In genomic region chr12:122974892-122975789, GRCh38 we compare ENCODE assay signal across 8 cellular contexts.
A peak's percentile ranks its signal among the peaks of the same experiment; 100 is the strongest.
DNase-seq lines count a peak whose midpoint lies in the region; ATAC-seq and TF ChIP-seq lines count a peak whose summit lies in the region.

TSS of gene OGFOD2 (plus strand) at chr12:122975244. CDS start at chr12:122975252, 8 bp downstream.

- peak within 1 kb of the TSS; percentile 97 for H3K27ac ChIP-seq in caudate nucleus (ENCODE audit: low read depth, low read length)

- peak; percentile 74 for ATAC-seq in GM19025 (IDR thresholded peaks at IDR 0.05; ENCODE audit: low read depth, unreplicated experiment)
- peak; percentile 81 for ATAC-seq in HG03280 (IDR thresholded peaks at IDR 0.05; ENCODE audit: unreplicated experiment)

- peak; percentile 53 for DNase-seq in AG09309 (ENCODE audit: low read depth)
- peak; percentile 93 for DNase-seq in NCI-H345 (lab: John Stamatoyannopoulos, UW)
- peak; percentile 78 to 90 (median 90) for DNase-seq in activated CD4-positive, CD25-positive, alpha-beta regulatory T cell (lab: John Stamatoyannopoulos, UW)
- peak in 60 of 61 donors; percentile 55 to 94 (median 84) for DNase-seq in caudate nucleus (lab: John Stamatoyannopoulos, UW)
- peak; percentile 96 for DNase-seq in islet precursor cell
- DNase-seq in stimulated activated CD4-positive, alpha-beta T cell treated with anti-CD3 and anti-CD28 coated beads, Interleukin-12 subunit alpha, Interleukin-12 subunit beta, amount 100 ng/mL, for 4 hours = peak; percentile 87

- H3K4me3 ChIP-seq in AG09309 (ENCODE audit: control insufficient read depth, low read depth, low read length) = peak within 1 kb of the TSS; percentile 90

- no peak for TF ChIP-seq CTCF in AG09309 (IDR thresholded peaks at IDR 0.05; ENCODE audit: control insufficient read depth, insufficient read depth, low read depth, low read length, missing control alignments)

Comparison
In these comparisons a context has a peak if more than half of its experiments do, and no peak if none do; other contexts are left out.
1. Peak in every context shown above with its lines: DNase-seq, ATAC-seq, H3K4me3 ChIP-seq and H3K27ac ChIP-seq.